In genomic region chr11:46353706-46354105, GRCh38 we compare ENCODE assay signal across 9 cellular contexts. TPM values are rescaled to one million over a fixed set of nuclear protein-coding genes. Genes with fewer than 3 reads are reported as not detected.
A peak's percentile ranks its signal among the peaks of the same experiment; 100 is the strongest.
DNase-seq lines count a peak whose midpoint lies in the region; ATAC-seq and TF ChIP-seq lines count a peak whose summit lies in the region.
"Had no signal": no experiment of that assay in that cellular context is flagged by ENCODE, and none has a peak within 500 bp of the region (broad histone marks: within the 10 kb centered on the region; RNA-seq: fewer than 3 reads in every experiment).

No MANE protein-coding gene starts in this region.

- WGBS in ovary, 3 donors: 23 to 45% (median 37%) methylated on average over 9 of the region's 9 CpGs

- POLR2A ChIA-PET in T-cell (lab: Charles Lee): no interaction called here

- no peak for TF ChIP-seq EP300 in ovary (IDR thresholded peaks at IDR 0.05)

- no peaks in the 10 kb centered on the region for H3K9me3 Mint-ChIP-seq in CD14-positive monocyte
- H3K9me3 Mint-ChIP-seq in T-cell: no peaks in the 10 kb centered on the region

- no peaks in the 10 kb centered on the region for H3K36me3 ChIP-seq in ovary

- no peak for TF ChIP-seq POLR2A in ovary (IDR thresholded peaks at IDR 0.05)

- CTCF ChIA-PET in T-cell (lab: Charles Lee): interaction anchor here (0.6 to 3.2 kb wide), 8 partner anchors 8 to 1231 kb away, joined by 3 to 15 read pairs (median 6); no protein-coding TSS in a partner anchor

- H3K4me1 Mint-ChIP-seq in CD14-positive monocyte (peaks cover 85% of the 10 kb centered on the region), T-cell (peaks cover 87 to 94% (median 91%) of the 10 kb centered on the region in 3 donors)

- no peaks in the 10 kb centered on the region for H3K9me3 ChIP-seq in ovary

- H3K4me3 Mint-ChIP-seq in CD14-positive monocyte (no peak overlapping the region), T-cell (peak overlapping the region in 2 of 3 donors; percentile 51 to 85)

- H3K27me3 ChIP-seq in ovary: no peaks in the 10 kb centered on the region

- H3K27ac ChIP-seq in angular gyrus (ENCODE audit: low read depth, low read length) (peak overlapping the region; percentile 74), skin epidermis (peak overlapping the region in 14 of 21 experiments; percentile 0 to 90 (median 59)), ovary (no peak overlapping the region)

- no peak overlapping the region for H3K4me3 ChIP-seq in skin epidermis
- no peak overlapping the region for H3K4me3 ChIP-seq in ovary

- intact Hi-C loops in CD14-positive monocyte (cut with micrococcal nuclease): loop anchor here in 1 of 2 donors (2.0 kb wide), 1 partner anchor 13 kb away; no protein-coding TSS in a partner anchor
- intact Hi-C loops in ovary (cut with DNase I): no loop called here

- H3K36me3 Mint-ChIP-seq in CD14-positive monocyte (peaks cover 22 to 64% of the 10 kb centered on the region in 2 donors), T-cell (peaks cover 3% of the 10 kb centered on the region)

- H3K27me3 Mint-ChIP-seq in CD14-positive monocyte (ENCODE audit: low read depth in 3 of 3) (no peaks in the 10 kb centered on the region), T-cell (no peaks in the 10 kb centered on the region)

- H3K4me1 ChIP-seq in ovary (ENCODE audit: insufficient read depth): peaks cover 16% of the 10 kb centered on the region

- no peak for ATAC-seq in T-cell (replicated peaks in 1 of 4)

- TF ChIP-seq CTCF in CD14-positive monocyte (IDR thresholded peaks at IDR 0.05) (no peak), ovary (IDR thresholded peaks at IDR 0.05) (no peak)

- DNase-seq in CD14-positive monocyte (ENCODE audit: low spot score) (no peak), T-cell (peak in 1 of 34 experiments; percentile 29), ovary (no peak), NCI-H1417 treated with DMSO at 0.1 percent for 48 hours (lab: John Stamatoyannopoulos, UW) (no peak), retina (no peak), HuH-7 (ENCODE audit: low spot score) (no peak)
- DNase-seq: KBM-7 had no signal

- H3K27ac Mint-ChIP-seq in CD14-positive monocyte: peak overlapping the region; percentile 6 to 92 (median 38)
- peak overlapping the region; percentile 93 to 98 for H3K27ac Mint-ChIP-seq in T-cell

RNA-seq across cellular contexts. Expression of gene DGKZ, which starts 6.4 kb away (rescaled TPM):
- polyA plus RNA-seq in CD14-positive monocyte (10 to 100 TPM; 30.4 to 33.4 TPM), ovary (10 to 100 TPM in 1 of 2 donors, 1 to 10 TPM in 1; 8.9 to 26.1 TPM)
- total RNA-seq in T-cell (100 to 1,000 TPM; 235 to 318 (median 251) TPM), ovary (10 to 100 TPM; 18.8 to 46.0 (median 29.4) TPM)

RNA-seq across cellular contexts. Expression of gene MDK, which starts 27.8 kb away (rescaled TPM):
- not detected for polyA plus RNA-seq in CD14-positive monocyte
- total RNA-seq in T-cell: 1 to 10 TPM; 5.8 to 8.6 (median 8.3) TPM
- 100 to 1,000 TPM; 282 to 634 (median 411) TPM for total RNA-seq in ovary
- 100 to 1,000 TPM; 211 to 509 TPM for polyA plus RNA-seq in ovary

RNA-seq across cellular contexts. Expression of gene CHRM4, which starts 37.9 kb away (rescaled TPM):
- polyA plus RNA-seq in CD14-positive monocyte: under 1 TPM in 1 of 2 donors, not detected in 1; 0.15 TPM
- total RNA-seq in T-cell: 1 to 10 TPM in 2 of 5 donors, under 1 TPM in 2, not detected in 1; 0.18 to 3.9 (median 1.5) TPM
- total RNA-seq in ovary: under 1 TPM in 5 of 7 donors, not detected in 2; 0.18 to 0.42 (median 0.23) TPM
- under 1 TPM in 1 of 2 donors, not detected in 1; 0.16 TPM for polyA plus RNA-seq in ovary

Comparison
In these comparisons a context has a peak if more than half of its experiments do, and no peak if none do; other contexts are left out.
1. H3K4me3 Mint-ChIP-seq: peak in T-cell (2 of 3); none in CD14-positive monocyte (0 of 2).
2. H3K27ac ChIP-seq: peak in angular gyrus (single experiment) and skin epidermis (14 of 21); none in ovary (0 of 2).
3. RNA of gene DGKZ, which starts 6.4 kb away (total RNA-seq): 235 to 318 TPM in T-cell; 18.8 to 46.0 TPM in ovary; every median in the first group is over 4 times any median in the second.
4. RNA of gene MDK, which starts 27.8 kb away (total RNA-seq): 282 to 634 TPM in ovary; 5.8 to 8.6 TPM in T-cell; every median in the first group is over 10 times any median in the second.